ENCODE assay signal across 8 cellular contexts in the genomic region with DNA sequence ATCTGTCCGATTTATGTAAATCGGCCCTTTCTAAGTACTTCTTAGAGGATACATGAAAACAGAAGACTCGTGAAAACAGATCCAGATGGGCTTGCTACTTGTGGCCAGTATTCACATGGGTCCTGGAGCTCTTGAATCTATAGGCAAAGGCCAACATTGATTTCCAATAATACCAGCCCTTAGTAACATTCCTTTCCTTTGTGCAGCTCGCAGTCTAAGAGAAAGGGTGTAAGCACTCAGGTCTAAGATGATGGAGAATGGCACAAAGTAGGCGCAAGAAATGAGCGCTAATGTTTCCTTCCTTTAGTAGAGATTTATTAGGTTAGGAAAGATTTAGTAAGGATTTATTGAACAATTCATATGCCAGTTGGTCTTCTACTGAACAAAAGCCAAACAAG. TPM values are rescaled to one million over a fixed set of nuclear protein-coding genes. Genes with fewer than 3 reads are reported as not detected.
DNase-seq lines count a peak whose midpoint lies in the region; ATAC-seq lines count a peak whose summit lies in the region.

No MANE protein-coding gene starts in this region.

- H3K36me3 ChIP-seq in CD4-positive, CD25-positive, alpha-beta regulatory T cell (ENCODE audit: control insufficient read depth, insufficient read depth, low read length), result no peaks in the 10 kb centered on the region

- peak overlapping the region; percentile 88 for H3K4me3 ChIP-seq in CD4-positive, CD25-positive, alpha-beta regulatory T cell (ENCODE audit: low read depth, low read length)
- peak overlapping the region; percentile 79 for H3K4me3 ChIP-seq in iPS-11a (ENCODE audit: low read depth, low read length)

- H3K4me3 Mint-ChIP-seq in CD4-positive, CD25-positive, alpha-beta regulatory T cell, result peak overlapping the region; percentile 83 to 98 (median 94)
- H3K4me3 Mint-ChIP-seq in activated T-helper 17 cell treated with anti-CD3 and anti-CD28 coated beads, Interleukin-2, amount 50 U/mL, for 72 hours, result peak overlapping the region; percentile 94
- H3K4me3 Mint-ChIP-seq in stimulated activated memory B cell treated with anti-CD40 and anti-IgM and Interleukin-4, amounts not matched to agents 10 μg/mL and 1 μg/mL and 100 μg/mL, for 72 hours, result peak overlapping the region; percentile 88

- peaks cover 0 to 3% (median 0%) of the 10 kb centered on the region in 7 donors for H3K9me3 Mint-ChIP-seq in CD4-positive, CD25-positive, alpha-beta regulatory T cell
- no peaks in the 10 kb centered on the region for H3K9me3 Mint-ChIP-seq in activated T-helper 17 cell treated with anti-CD3 and anti-CD28 coated beads, Interleukin-2, amount 50 U/mL, for 72 hours
- H3K9me3 Mint-ChIP-seq in stimulated activated memory B cell treated with anti-CD40 and anti-IgM and Interleukin-4, amounts not matched to agents 10 μg/mL and 1 μg/mL and 100 μg/mL, for 72 hours, result no peaks in the 10 kb centered on the region

- ATAC-seq in CD4-positive, CD25-positive, alpha-beta regulatory T cell (ENCODE audit: low read depth in 2 of 2), result no peak
- no peak for ATAC-seq in activated T-helper 17 cell treated with anti-CD3 and anti-CD28 coated beads, Interleukin-2, amount 50 U/mL, for 72 hours (replicated peaks)
- no peak for ATAC-seq in stimulated activated memory B cell treated with anti-CD40 and anti-IgM and Interleukin-4, amounts not matched to agents 10 μg/mL and 1 μg/mL and 100 μg/mL, for 72 hours
- ATAC-seq in GM21360 (IDR thresholded peaks at IDR 0.05; ENCODE audit: unreplicated experiment) (no peak), HG02610 (IDR thresholded peaks at IDR 0.05; ENCODE audit: unreplicated experiment) (no peak), GM19324 (IDR thresholded peaks at IDR 0.05; ENCODE audit: low FRiP score, unreplicated experiment) (no peak)

- H3K9me3 ChIP-seq in CD4-positive, CD25-positive, alpha-beta regulatory T cell (ENCODE audit: control insufficient read depth in 2 of 2, low read length in 2 of 2), result no peaks in the 10 kb centered on the region

- H3K27ac ChIP-seq in CD4-positive, CD25-positive, alpha-beta regulatory T cell (ENCODE audit: insufficient read depth, low read length, poor library complexity, severe bottlenecking), result peak overlapping the region; percentile 85

- H3K36me3 Mint-ChIP-seq in CD4-positive, CD25-positive, alpha-beta regulatory T cell, result no peaks in the 10 kb centered on the region
- H3K36me3 Mint-ChIP-seq in activated T-helper 17 cell treated with anti-CD3 and anti-CD28 coated beads, Interleukin-2, amount 50 U/mL, for 72 hours (ENCODE audit: low read depth), result peaks cover 15% of the 10 kb centered on the region
- no peaks in the 10 kb centered on the region for H3K36me3 Mint-ChIP-seq in stimulated activated memory B cell treated with anti-CD40 and anti-IgM and Interleukin-4, amounts not matched to agents 10 μg/mL and 1 μg/mL and 100 μg/mL, for 72 hours

- H3K27ac Mint-ChIP-seq in CD4-positive, CD25-positive, alpha-beta regulatory T cell, result peak overlapping the region; percentile 98 to 99 (median 99)
- peak overlapping the region; percentile 100 for H3K27ac Mint-ChIP-seq in activated T-helper 17 cell treated with anti-CD3 and anti-CD28 coated beads, Interleukin-2, amount 50 U/mL, for 72 hours
- H3K27ac Mint-ChIP-seq in stimulated activated memory B cell treated with anti-CD40 and anti-IgM and Interleukin-4, amounts not matched to agents 10 μg/mL and 1 μg/mL and 100 μg/mL, for 72 hours, result peak overlapping the region; percentile 100

- peak in 1 of 3 donors; percentile 34 for DNase-seq in CD4-positive, CD25-positive, alpha-beta regulatory T cell
- peak; percentile 33 for DNase-seq in HuH-7.5 (ENCODE audit: low spot score)

- peaks cover 37% of the 10 kb centered on the region for H3K4me1 ChIP-seq in CD4-positive, CD25-positive, alpha-beta regulatory T cell (ENCODE audit: control insufficient read depth, insufficient read depth, low read length, poor library complexity, severe bottlenecking)

- peaks cover 5 to 36% (median 25%) of the 10 kb centered on the region in 4 donors for H3K4me1 Mint-ChIP-seq in CD4-positive, CD25-positive, alpha-beta regulatory T cell
- H3K4me1 Mint-ChIP-seq in activated T-helper 17 cell treated with anti-CD3 and anti-CD28 coated beads, Interleukin-2, amount 50 U/mL, for 72 hours, result peaks cover 34% of the 10 kb centered on the region
- peaks cover 50% of the 10 kb centered on the region for H3K4me1 Mint-ChIP-seq in stimulated activated memory B cell treated with anti-CD40 and anti-IgM and Interleukin-4, amounts not matched to agents 10 μg/mL and 1 μg/mL and 100 μg/mL, for 72 hours

- peaks cover 54% of the 10 kb centered on the region for H3K27me3 Mint-ChIP-seq in CD4-positive, CD25-positive, alpha-beta regulatory T cell
- H3K27me3 Mint-ChIP-seq in activated T-helper 17 cell treated with anti-CD3 and anti-CD28 coated beads, Interleukin-2, amount 50 U/mL, for 72 hours, result no peaks in the 10 kb centered on the region
- no peaks in the 10 kb centered on the region for H3K27me3 Mint-ChIP-seq in stimulated activated memory B cell treated with anti-CD40 and anti-IgM and Interleukin-4, amounts not matched to agents 10 μg/mL and 1 μg/mL and 100 μg/mL, for 72 hours

- H3K27me3 ChIP-seq in CD4-positive, CD25-positive, alpha-beta regulatory T cell (ENCODE audit: control insufficient read depth, insufficient read depth, low read length), result peaks cover 2% of the 10 kb centered on the region

RNA-seq across cellular contexts. Expression of gene RNU6-8, which starts 0.6 kb away (rescaled TPM):
- not detected for total RNA-seq in CD4-positive, CD25-positive, alpha-beta regulatory T cell
- not detected for polyA plus RNA-seq in CD4-positive, CD25-positive, alpha-beta regulatory T cell
- total RNA-seq in activated T-helper 17 cell treated with anti-CD3 and anti-CD28 coated beads, Interleukin-2, amount 50 U/mL, for 72 hours, result not detected

RNA-seq across cellular contexts. Expression of gene RNU6-7, which starts 0.6 kb away (rescaled TPM):
- total RNA-seq in CD4-positive, CD25-positive, alpha-beta regulatory T cell, result not detected
- polyA plus RNA-seq in CD4-positive, CD25-positive, alpha-beta regulatory T cell, result not detected
- not detected for total RNA-seq in activated T-helper 17 cell treated with anti-CD3 and anti-CD28 coated beads, Interleukin-2, amount 50 U/mL, for 72 hours
